9 cellular contexts compared by ENCODE assay signal in genomic region chr10:44980309-44981171, GRCh38. TPM values are rescaled to one million over a fixed set of nuclear protein-coding genes. Genes with fewer than 3 reads are reported as not detected.
DNase-seq lines count a peak whose midpoint lies in the region; ATAC-seq and TF ChIP-seq lines count a peak whose summit lies in the region.
"Had no signal": no experiment of that assay in that cellular context is flagged by ENCODE, and none has a peak within 500 bp of the region (broad histone marks: within the 10 kb centered on the region; RNA-seq: fewer than 3 reads in every experiment).

No MANE protein-coding gene starts in this region.

- peaks cover 70% of the 10 kb centered on the region for H3K4me1 Mint-ChIP-seq in brain

- intact Hi-C loops in left lung (cut with DNase I) = no loop called here

- H3K27ac ChIP-seq in left lung (peak overlapping the region; percentile 71 to 78), temporal lobe (ENCODE audit: low read depth, low read length) (peak overlapping the region; percentile 95)

- TF ChIP-seq CTCF in brain (conservative IDR thresholded peaks at IDR 0.05) (no peak), left lung (IDR thresholded peaks at IDR 0.05) (no peak)

- no peaks in the 10 kb centered on the region for H3K9me3 ChIP-seq in left lung

- H3K4me1 ChIP-seq in left lung = peaks cover 41 to 94% of the 10 kb centered on the region in 2 donors

- H3K27ac Mint-ChIP-seq in brain = peak overlapping the region; percentile 84 to 100 (median 86)

- no peaks in the 10 kb centered on the region for H3K27me3 Mint-ChIP-seq in brain

- H3K36me3 Mint-ChIP-seq in brain = peaks cover 5% of the 10 kb centered on the region

- H3K36me3 ChIP-seq in left lung = peaks cover 0 to 55% of the 10 kb centered on the region in 2 donors

- no peak overlapping the region for H3K4me3 ChIP-seq in left lung

- no peaks in the 10 kb centered on the region for H3K9me3 Mint-ChIP-seq in brain

- DNase-seq in left lung (no peak), DMS 273 treated with DMSO at 0.1 percent for 48 hours (lab: John Stamatoyannopoulos, UW) (no peak), pons (ENCODE audit: low spot score) (no peak), NCI-H2227 (lab: John Stamatoyannopoulos, UW; ENCODE audit: unreplicated experiment) (no peak)
- DNase-seq: activated CD8-positive, alpha-beta memory T cell treated with anti-CD3 and anti-CD28 coated beads for 24 hours had no signal

- ATAC-seq in HG02798 (IDR thresholded peaks at IDR 0.05; ENCODE audit: poor library complexity, unreplicated experiment) = peak; percentile 32
- ATAC-seq in left lung = no peak
- ATAC-seq in HG03342 (IDR thresholded peaks at IDR 0.05; ENCODE audit: unreplicated experiment) = no peak

- H3K4me3 Mint-ChIP-seq in brain = peak overlapping the region in 4 of 5 experiments; percentile 1 to 53 (median 11)

- no peaks in the 10 kb centered on the region for H3K27me3 ChIP-seq in left lung

RNA-seq across cellular contexts. Expression of gene DEPP1, which starts 1.9 kb away (rescaled TPM):
- polyA plus RNA-seq in brain (ENCODE audit: insufficient read depth, low read depth, low replicate concordance) = 33.5 TPM
- total RNA-seq in left lung (10 to 100 TPM; 25.4 to 33.9 TPM), temporal lobe (3.4 TPM)

RNA-seq across cellular contexts. Expression of gene ZNF22, which starts 20.2 kb away (rescaled TPM):
- 20.2 TPM for polyA plus RNA-seq in brain (ENCODE audit: insufficient read depth, low read depth, low replicate concordance)
- total RNA-seq in left lung (10 to 100 TPM; 19.3 to 24.0 TPM), temporal lobe (34.4 TPM)

RNA-seq across cellular contexts. Expression of gene RASSF4, which starts 20.9 kb away (rescaled TPM):
- polyA plus RNA-seq in brain (ENCODE audit: insufficient read depth, low read depth, low replicate concordance) = 23.9 TPM
- total RNA-seq in left lung = 10 to 100 TPM; 52.2 to 54.7 TPM
- 12.0 TPM for total RNA-seq in temporal lobe
